13 cellular contexts compared by ENCODE assay signal in the genomic region with DNA sequence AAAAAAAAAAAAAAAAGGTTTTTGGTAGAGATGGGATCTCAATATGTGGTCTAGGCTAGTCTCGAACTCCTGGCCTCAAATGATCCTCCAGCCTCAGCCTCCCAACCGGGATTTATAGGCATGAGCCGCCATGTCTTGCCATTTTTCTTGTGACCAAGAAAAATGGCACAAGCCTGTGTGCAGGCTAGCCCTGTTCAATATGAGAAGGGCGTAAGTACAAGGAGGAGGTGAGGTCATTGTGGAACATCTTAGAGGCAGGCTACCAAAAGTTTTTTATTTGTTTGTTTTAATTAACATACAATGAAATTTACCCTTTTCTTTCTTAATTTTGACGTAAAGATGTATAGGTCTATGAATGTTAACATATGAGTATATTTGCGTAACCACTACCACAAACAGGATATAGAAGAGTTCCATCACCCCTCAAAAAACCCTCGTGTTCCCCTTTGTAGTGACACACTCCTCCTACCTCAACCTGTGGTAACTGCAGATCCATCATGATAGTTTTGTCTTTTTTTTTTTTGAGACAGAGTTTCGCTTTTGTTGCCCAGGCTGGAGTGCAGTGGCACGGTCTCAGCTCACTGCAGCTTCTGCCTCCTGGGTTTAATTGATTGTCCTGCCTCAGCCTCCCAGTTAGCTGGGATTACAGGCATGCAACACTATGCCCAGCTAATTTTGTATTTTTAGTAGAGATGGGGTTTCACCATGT. TPM values are rescaled to one million over a fixed set of nuclear protein-coding genes. Genes with fewer than 3 reads are reported as not detected.
DNase-seq lines count a peak whose midpoint lies in the region; ATAC-seq and TF ChIP-seq lines count a peak whose summit lies in the region.
"Had no signal": no experiment of that assay in that cellular context is flagged by ENCODE, and none has a peak within 500 bp of the region (broad histone marks: within the 10 kb centered on the region; RNA-seq: fewer than 3 reads in every experiment).

No MANE protein-coding gene starts in this region.

- H4K20me1 ChIP-seq in DND-41 (ENCODE audit: insufficient read depth, low read length), result no peaks in the 10 kb centered on the region

- peaks cover 18% of the 10 kb centered on the region for H3K4me1 Mint-ChIP-seq in activated T-helper 17 cell treated with anti-CD3 and anti-CD28 coated beads, Interleukin-2, amount 50 U/mL, for 72 hours
- H3K4me1 Mint-ChIP-seq in naive thymus-derived CD8-positive, alpha-beta T cell, result peaks cover 11 to 39% (median 28%) of the 10 kb centered on the region in 4 donors

- H3K9me3 ChIP-seq in DND-41 (ENCODE audit: insufficient read depth, low read length, severe bottlenecking) (no peaks in the 10 kb centered on the region), esophagus squamous epithelium (no peaks in the 10 kb centered on the region)

- H3K36me3 Mint-ChIP-seq in activated T-helper 17 cell treated with anti-CD3 and anti-CD28 coated beads, Interleukin-2, amount 50 U/mL, for 72 hours (ENCODE audit: low read depth), result peaks cover 12% of the 10 kb centered on the region
- peaks cover 0 to 4% (median 3%) of the 10 kb centered on the region in 3 donors for H3K36me3 Mint-ChIP-seq in naive thymus-derived CD8-positive, alpha-beta T cell

- no peaks in the 10 kb centered on the region for H3K27me3 Mint-ChIP-seq in activated T-helper 17 cell treated with anti-CD3 and anti-CD28 coated beads, Interleukin-2, amount 50 U/mL, for 72 hours
- H3K27me3 Mint-ChIP-seq in naive thymus-derived CD8-positive, alpha-beta T cell, result no peaks in the 10 kb centered on the region

- TF ChIP-seq CTCF in DND-41 (IDR thresholded peaks at IDR 0.05; ENCODE audit: borderline replicate concordance, extremely low read depth, low read length, poor library complexity, severe bottlenecking) (no peak), esophagus squamous epithelium (IDR thresholded peaks at IDR 0.05) (no peak)

- H3K4me3 Mint-ChIP-seq in activated T-helper 17 cell treated with anti-CD3 and anti-CD28 coated beads, Interleukin-2, amount 50 U/mL, for 72 hours, result peak overlapping the region; percentile 50
- peak overlapping the region; percentile 11 to 75 (median 51) for H3K4me3 Mint-ChIP-seq in naive thymus-derived CD8-positive, alpha-beta T cell

- H3K27ac ChIP-seq in DND-41 (ENCODE audit: low read length), result no peak overlapping the region
- no peak overlapping the region for H3K27ac ChIP-seq in esophagus squamous epithelium

- DNase-seq in DND-41 (no peak), SIG-M5 treated with dmso at 0.1 percent for 504 hours (lab: John Stamatoyannopoulos, UW; ENCODE audit: unreplicated experiment) (peak; percentile 84), T-helper 9 cell (no peak), HUDEP-2 (lab: John Stamatoyannopoulos, UW; ENCODE audit: unreplicated experiment in 76 of 76) (no peak), esophagus squamous epithelium (lab: John Stamatoyannopoulos, UW) (no peak)
- DNase-seq in naive thymus-derived CD8-positive, alpha-beta T cell, result peak in 9 of 10 donors; percentile 12 to 89 (median 65)
- DNase-seq: C1 segment of cervical spinal cord, left colon, NCI-H446 treated with DMSO at 0.1 percent for 48 hours, RPMI8226, small intestine had no signal

- POLR2A ChIA-PET in naive thymus-derived CD8-positive, alpha-beta T cell (lab: Charles Lee), result interaction anchor here (0.6 kb wide), 2 partner anchors 9 to 12 kb away, joined by 3 read pairs; no protein-coding TSS in a partner anchor

- no peak for TF ChIP-seq POLR2A in esophagus squamous epithelium (IDR thresholded peaks at IDR 0.05)

- no peak overlapping the region for H3K9ac ChIP-seq in DND-41 (ENCODE audit: low read depth, low read length)

- ATAC-seq in DND-41 (ENCODE audit: insufficient read depth, low read depth), result peak; percentile 60; the same call in 2 of the 3 replicates
- peak; percentile 80 for ATAC-seq in activated T-helper 17 cell treated with anti-CD3 and anti-CD28 coated beads, Interleukin-2, amount 50 U/mL, for 72 hours (replicated peaks)
- ATAC-seq in naive thymus-derived CD8-positive, alpha-beta T cell, result peak; percentile 88 to 97
- ATAC-seq in HG03280 (IDR thresholded peaks at IDR 0.05; ENCODE audit: unreplicated experiment), result no peak
- ATAC-seq: left colon had no signal

- H3K36me3 ChIP-seq in DND-41 (ENCODE audit: insufficient read depth, low read length), result no peaks in the 10 kb centered on the region
- no peaks in the 10 kb centered on the region for H3K36me3 ChIP-seq in esophagus squamous epithelium

- H2AFZ ChIP-seq in DND-41 (ENCODE audit: low read depth, low read length), result no peak overlapping the region

- no peak overlapping the region for H3K4me2 ChIP-seq in DND-41 (ENCODE audit: insufficient read depth, low read length)

- 70 to 80% methylated on average over 9 of the region's 9 CpGs for WGBS in esophagus squamous epithelium, 2 donors

- peak overlapping the region; percentile 83 for H3K27ac Mint-ChIP-seq in activated T-helper 17 cell treated with anti-CD3 and anti-CD28 coated beads, Interleukin-2, amount 50 U/mL, for 72 hours
- peak overlapping the region in 9 of 10 donors; percentile 53 to 97 (median 89) for H3K27ac Mint-ChIP-seq in naive thymus-derived CD8-positive, alpha-beta T cell

- H3K4me3 ChIP-seq in DND-41 (ENCODE audit: low read depth in 1 of 2, low read length in 2 of 2), result no peak overlapping the region
- H3K4me3 ChIP-seq in esophagus squamous epithelium, result no peak overlapping the region

- H3K9me3 Mint-ChIP-seq in activated T-helper 17 cell treated with anti-CD3 and anti-CD28 coated beads, Interleukin-2, amount 50 U/mL, for 72 hours, result no peaks in the 10 kb centered on the region
- H3K9me3 Mint-ChIP-seq in naive thymus-derived CD8-positive, alpha-beta T cell, result peaks cover 0 to 3% (median 0%) of the 10 kb centered on the region in 9 donors

- no peaks in the 10 kb centered on the region for H3K79me2 ChIP-seq in DND-41 (ENCODE audit: insufficient read depth, low read length)

- H3K27me3 ChIP-seq in DND-41 (ENCODE audit: insufficient read depth, low read length, poor library complexity) (no peaks in the 10 kb centered on the region), esophagus squamous epithelium (peaks cover 0 to 5% (median 0%) of the 10 kb centered on the region in 4 donors)

- H3K4me1 ChIP-seq in DND-41 (ENCODE audit: insufficient read depth, low read length) (no peaks in the 10 kb centered on the region; the same call in 1 of the 2 replicates), esophagus squamous epithelium (no peaks in the 10 kb centered on the region)

- intact Hi-C loops in esophagus squamous epithelium (cut with DNase I), result no loop called here

RNA-seq across cellular contexts. Expression of a gene that starts 28.3 kb away (rescaled TPM):
- 10 to 100 TPM; 25.9 to 43.0 TPM for total RNA-seq in activated T-helper 17 cell treated with anti-CD3 and anti-CD28 coated beads, Interleukin-2, amount 50 U/mL, for 72 hours
- total RNA-seq in naive thymus-derived CD8-positive, alpha-beta T cell, result 10 to 100 TPM in 1 of 2 experiments, 1 to 10 TPM in 1; 9.5 to 11.4 TPM
- polyA plus RNA-seq in naive thymus-derived CD8-positive, alpha-beta T cell, result 1 to 10 TPM; 2.2 to 3.2 (median 2.2) TPM
- total RNA-seq in esophagus squamous epithelium, result 10 to 100 TPM in 2 of 4 donors, 1 to 10 TPM in 2; 8.5 to 14.1 (median 11.4) TPM

RNA-seq across cellular contexts. Expression of a gene that starts 41.5 kb away (rescaled TPM):
- 10 to 100 TPM; 41.4 TPM for total RNA-seq in activated T-helper 17 cell treated with anti-CD3 and anti-CD28 coated beads, Interleukin-2, amount 50 U/mL, for 72 hours
- 10 to 100 TPM; 15.4 to 21.8 TPM for total RNA-seq in naive thymus-derived CD8-positive, alpha-beta T cell
- 10 to 100 TPM; 10.7 to 15.0 (median 12.2) TPM for polyA plus RNA-seq in naive thymus-derived CD8-positive, alpha-beta T cell
- total RNA-seq in esophagus squamous epithelium, result 10 to 100 TPM; 15.7 to 29.6 (median 18.1) TPM

RNA-seq across cellular contexts. Expression of a gene that starts 41.6 kb away (rescaled TPM):
- total RNA-seq in activated T-helper 17 cell treated with anti-CD3 and anti-CD28 coated beads, Interleukin-2, amount 50 U/mL, for 72 hours, result 10 to 100 TPM; 61.9 to 93.1 TPM
- total RNA-seq in naive thymus-derived CD8-positive, alpha-beta T cell, result 10 to 100 TPM; 12.9 to 14.5 TPM
- 1 to 10 TPM; 1.2 to 4.2 (median 2.5) TPM for polyA plus RNA-seq in naive thymus-derived CD8-positive, alpha-beta T cell
- total RNA-seq in esophagus squamous epithelium, result 10 to 100 TPM in 2 of 4 donors, 1 to 10 TPM in 2; 6.2 to 14.0 (median 11.2) TPM

Comparison
In these comparisons a context has a peak if more than half of its experiments do, and no peak if none do; other contexts are left out.
1. DNase-seq: peak in SIG-M5 treated with dmso at 0.1 percent for 504 hours (single experiment) and naive thymus-derived CD8-positive, alpha-beta T cell (9 of 10); none in DND-41 (single experiment), T-helper 9 cell (single experiment), HUDEP-2 (0 of 76) and esophagus squamous epithelium (single experiment).
2. RNA of a gene that starts 41.6 kb away (total RNA-seq): 61.9 to 93.1 TPM in activated T-helper 17 cell treated with anti-CD3 and anti-CD28 coated beads, Interleukin-2, amount 50 U/mL, for 72 hours; 12.9 to 14.5 TPM in naive thymus-derived CD8-positive, alpha-beta T cell and 6.2 to 14.0 TPM in esophagus squamous epithelium; every median in the first group is over 4 times any median in the second.